In the genomic region with DNA sequence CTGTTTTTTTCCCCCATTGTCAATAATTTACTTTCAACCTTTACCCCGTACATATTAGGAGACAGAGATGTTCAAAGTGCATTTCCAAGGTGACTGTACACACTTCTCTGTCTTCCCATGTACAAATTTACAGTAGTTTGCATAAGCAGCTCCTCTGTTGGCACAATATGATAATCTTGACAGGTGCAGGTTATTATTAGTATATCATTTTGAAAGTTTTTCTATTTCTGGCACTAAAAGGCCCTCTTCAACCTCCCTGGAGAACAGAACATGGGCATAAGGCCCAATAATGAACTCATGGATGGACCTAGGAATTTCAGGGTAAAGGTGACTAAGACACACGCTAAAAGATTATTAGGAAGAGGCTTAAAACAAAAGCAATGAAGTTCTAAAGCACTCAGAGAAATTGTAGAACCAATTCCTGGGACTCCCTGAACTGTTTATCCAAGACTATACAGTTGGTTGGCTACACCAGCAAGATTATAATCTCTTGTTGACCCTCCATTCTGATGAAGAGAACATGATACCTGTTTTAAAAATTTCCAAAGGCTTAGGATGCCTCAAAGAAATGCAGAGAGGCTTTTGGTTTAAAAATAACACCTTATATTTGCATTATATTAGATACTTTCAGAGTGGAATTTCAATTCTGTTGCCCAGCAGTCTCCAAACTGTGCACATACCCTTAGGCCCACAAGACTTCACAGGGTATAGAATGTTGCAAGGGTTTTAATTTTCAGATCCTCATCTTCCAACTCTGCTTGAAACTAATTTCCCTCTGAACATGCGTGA, we compare ENCODE assay signal across 8 cellular contexts. TPM values are rescaled to one million over a fixed set of nuclear protein-coding genes. Genes with fewer than 3 reads are reported as not detected.
DNase-seq lines count a peak whose midpoint lies in the region; ATAC-seq, FAIRE-seq and TF ChIP-seq lines count a peak whose summit lies in the region.

No MANE protein-coding gene starts in this region.

- H3K27me3 Mint-ChIP-seq in activated T-cell treated with anti-CD3 and anti-CD28 coated beads, Interleukin-2, amount 50 U/mL, for 4 hours (ENCODE audit: low read depth), result no peaks in the 10 kb centered on the region

- H3K9me3 Mint-ChIP-seq in activated T-cell treated with anti-CD3 and anti-CD28 coated beads, Interleukin-2, amount 50 U/mL, for 4 hours, result no peaks in the 10 kb centered on the region

- POLR2A ChIA-PET in GM10248 (lab: Yijun Ruan, JAX), result interaction anchor here (0.7 kb wide), 1 partner anchor 1250 kb away, joined by 4 read pairs; no protein-coding TSS in a partner anchor

- H3K4me3 Mint-ChIP-seq in activated T-cell treated with anti-CD3 and anti-CD28 coated beads, Interleukin-2, amount 50 U/mL, for 4 hours, result peak overlapping the region; percentile 87

- peaks cover 28% of the 10 kb centered on the region for H3K4me1 Mint-ChIP-seq in activated T-cell treated with anti-CD3 and anti-CD28 coated beads, Interleukin-2, amount 50 U/mL, for 4 hours (ENCODE audit: low read depth)

- no peaks in the 10 kb centered on the region for H3K36me3 Mint-ChIP-seq in activated T-cell treated with anti-CD3 and anti-CD28 coated beads, Interleukin-2, amount 50 U/mL, for 4 hours (ENCODE audit: insufficient read depth)

- no peak for FAIRE-seq in RCC 7860 (lab: Jason Lieb, UNC)

- DNase-seq in activated T-cell treated with anti-CD3 and anti-CD28 coated beads, Interleukin-2, amount 50 U/mL, for 4 hours, result no peak
- no peak for DNase-seq in activated T-cell treated with anti-CD3 and anti-CD28 coated beads, Interleukin-2, amount 50 U/mL, for 48 hours
- peak; percentile 11 for DNase-seq in RCC 7860 (ENCODE audit: low spot score)
- peak; percentile 18 for DNase-seq in germinal center (ENCODE audit: low spot score)
- DNase-seq in renal cortical epithelial cell (ENCODE audit: low read depth), result peak; percentile 20
- DNase-seq in GM10248 (ENCODE audit: extremely low spot score), result no peak
- DNase-seq in NCI-H187 treated with DMSO at 0.1 percent for 48 hours (lab: John Stamatoyannopoulos, UW), result no peak
- DNase-seq in NCI-H524 (lab: John Stamatoyannopoulos, UW), result no peak

- CTCF ChIA-PET in GM10248 (lab: Yijun Ruan, JAX), result interaction anchor here (0.9 kb wide), 1 partner anchor 25 kb away, joined by 3 read pairs; no protein-coding TSS in a partner anchor

- no peak for ATAC-seq in activated T-cell treated with anti-CD3 and anti-CD28 coated beads, Interleukin-2, amount 50 U/mL, for 4 hours

- no peak for TF ChIP-seq CTCF in GM10248 (IDR thresholded peaks at IDR 0.05; ENCODE audit: control extremely low read depth, extremely low read depth, low read depth, missing control alignments)

RNA-seq across cellular contexts. Expression of a gene that starts 1.1 kb away (rescaled TPM):
- 1 to 10 TPM; 3.9 to 7.6 (median 5.5) TPM for total RNA-seq in activated T-cell treated with anti-CD3 and anti-CD28 coated beads, Interleukin-2, amount 50 U/mL, for 4 hours
- 61.6 and 67.4 TPM in 2 replicates for total RNA-seq in renal cortical epithelial cell

Comparison
In these comparisons a context has a peak if more than half of its experiments do, and no peak if none do; other contexts are left out.
1. DNase-seq: peak in RCC 7860 (single experiment), germinal center (single experiment) and renal cortical epithelial cell (single experiment); none in activated T-cell treated with anti-CD3 and anti-CD28 coated beads, Interleukin-2, amount 50 U/mL, for 4 hours (single experiment), activated T-cell treated with anti-CD3 and anti-CD28 coated beads, Interleukin-2, amount 50 U/mL, for 48 hours (0 of 2), GM10248 (single experiment), NCI-H187 treated with DMSO at 0.1 percent for 48 hours (single experiment) and NCI-H524 (0 of 2).